Comparison of ENCODE assay signal across 14 cellular contexts in the genomic region with DNA sequence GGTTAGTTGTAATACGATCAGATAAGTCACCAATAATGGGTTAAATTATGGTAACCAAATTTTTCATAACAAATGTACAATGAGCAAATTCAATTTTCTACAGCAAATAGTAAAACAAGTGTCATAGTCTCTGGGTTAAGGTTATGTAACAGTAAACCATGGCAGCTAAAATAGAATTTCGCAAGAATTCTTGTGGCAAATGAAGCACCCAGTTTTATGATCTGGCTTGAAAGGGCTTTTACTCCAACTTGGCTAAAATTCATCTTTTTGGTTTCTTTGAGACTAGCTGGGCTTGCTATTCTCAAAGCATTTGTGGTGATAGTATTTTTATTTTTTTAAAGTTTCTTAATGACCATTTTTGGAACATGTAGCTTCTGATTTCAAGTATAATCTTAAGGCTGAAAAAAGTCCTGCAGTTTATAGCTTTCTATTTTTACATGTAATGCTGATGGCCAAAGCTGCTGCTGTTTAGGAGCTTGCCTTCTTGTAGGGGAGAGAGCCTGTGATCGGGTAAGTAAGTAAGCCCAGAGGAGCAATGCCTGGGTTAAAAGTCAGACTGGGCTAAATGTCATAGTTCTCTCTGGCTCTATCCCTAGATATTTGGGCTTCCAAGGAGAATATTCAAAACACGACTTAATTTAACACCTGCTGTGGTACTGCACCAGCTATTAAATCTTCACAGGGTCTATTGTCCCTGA. TPM values are rescaled to one million over a fixed set of nuclear protein-coding genes. Genes with fewer than 3 reads are reported as not detected.
A peak's percentile ranks its signal among the peaks of the same experiment; 100 is the strongest.
DNase-seq lines count a peak whose midpoint lies in the region; ATAC-seq and TF ChIP-seq lines count a peak whose summit lies in the region.
"Had no signal": no experiment of that assay in that cellular context is flagged by ENCODE, and none has a peak within 500 bp of the region (broad histone marks: within the 10 kb centered on the region; RNA-seq: fewer than 3 reads in every experiment).

No MANE protein-coding gene starts in this region.

- TF ChIP-seq POLR2A in IMR-90 (IDR thresholded peaks at IDR 0.05; ENCODE audit: low read depth, low read length) = no peak

- H3K36me3 ChIP-seq in IMR-90 (ENCODE audit: control insufficient read depth, insufficient read depth, low read length) (no peaks in the 10 kb centered on the region), muscle layer of colon (ENCODE audit: insufficient read depth, low read length) (no peaks in the 10 kb centered on the region)
- H3K36me3 ChIP-seq: MG63 had no signal

- WGBS in IMR-90 (ENCODE audit: extremely low coverage in 2 of 2, insufficient read length in 1 of 2), 2 experiments = no CpG with 5 or more reads among the region's 4 CpGs

- no peak overlapping the region for H2AK5ac ChIP-seq in IMR-90 (ENCODE audit: low read depth, low read length)

- H3K27ac ChIP-seq in IMR-90 (ENCODE audit: insufficient read depth, low read length) (no peak overlapping the region), caudate nucleus (ENCODE audit: low read depth, low read length) (peak overlapping the region; percentile 39), muscle layer of colon (ENCODE audit: low read depth, low read length) (peak overlapping the region; percentile 27)
- H3K27ac ChIP-seq: hepatocyte had no signal

- no peak overlapping the region for H3K18ac ChIP-seq in IMR-90 (ENCODE audit: low read depth, low read length)

- H3K79me1 ChIP-seq in IMR-90 (ENCODE audit: low read depth in 1 of 2, low read length in 2 of 2) = no peaks in the 10 kb centered on the region

- ATAC-seq in IMR-90 (ENCODE audit: low read depth) (no peak), GM21360 (IDR thresholded peaks at IDR 0.05; ENCODE audit: unreplicated experiment) (no peak)

- no peak overlapping the region for H3K56ac ChIP-seq in IMR-90 (ENCODE audit: extremely low read depth, insufficient read depth, low read length)

- no peak overlapping the region for H2BK120ac ChIP-seq in IMR-90 (ENCODE audit: low read depth, low read length)

- intact Hi-C loops in IMR-90 (cut with micrococcal nuclease) = no loop called here
- intact Hi-C loops in activated CD4-positive, alpha-beta memory T cell treated with anti-CD3 and anti-CD28 coated beads for 36 hours (cut with micrococcal nuclease) = loop anchor here (5.0 kb wide), 1 partner anchor 405 kb away; no protein-coding TSS in a partner anchor

- no peak overlapping the region for H2BK20ac ChIP-seq in IMR-90 (ENCODE audit: low read depth, low read length)

- peaks cover 9% of the 10 kb centered on the region for H3K9me3 Mint-ChIP-seq in activated CD4-positive, alpha-beta memory T cell treated with anti-CD3 and anti-CD28 coated beads for 36 hours

- dilution Hi-C loops in IMR-90 (cut with HindIII; ENCODE audit: low sequenced_read_pairs, unreplicated experiment) = no loop called here

- no peaks in the 10 kb centered on the region for H4K20me1 ChIP-seq in IMR-90 (ENCODE audit: insufficient read depth, low read length)

- H2AK9ac ChIP-seq in IMR-90 (replicated peaks; ENCODE audit: low read depth, low read length, poor library complexity) = no peak overlapping the region

- no peak overlapping the region for H3K4ac ChIP-seq in IMR-90 (ENCODE audit: low read depth, low read length)

- POLR2A ChIA-PET in IMR-90 (lab: Charles Lee; ENCODE audit: unreplicated experiment) = no interaction called here
- POLR2A ChIA-PET in activated CD4-positive, alpha-beta memory T cell treated with anti-CD3 and anti-CD28 coated beads for 36 hours (lab: Charles Lee) = no interaction called here

- no peak overlapping the region for H3K9ac ChIP-seq in IMR-90 (ENCODE audit: low read depth, low read length)
- no peak overlapping the region for H3K9ac ChIP-seq in muscle layer of colon (ENCODE audit: low read length)

- no peak overlapping the region for H3K14ac ChIP-seq in IMR-90 (replicated peaks; ENCODE audit: low read depth, low read length)

- no peak overlapping the region for H3K27ac Mint-ChIP-seq in activated CD4-positive, alpha-beta memory T cell treated with anti-CD3 and anti-CD28 coated beads for 36 hours
- H3K27ac Mint-ChIP-seq: activated naive CD4-positive, alpha-beta T cell treated with anti-CD3 and anti-CD28 coated beads, Interleukin-2, amount 50 U/mL, for 24 hours had no signal

- no TSS peak for BruUV-seq in IMR-90 (replicated peaks; lab: Mats Ljungman, UMichigan)

- no peaks in the 10 kb centered on the region for H3K4me1 ChIP-seq in IMR-90 (ENCODE audit: control insufficient read depth, insufficient read depth, low read length)
- peaks cover 21% of the 10 kb centered on the region for H3K4me1 ChIP-seq in muscle layer of colon (ENCODE audit: insufficient read depth, low read length)

- CTCF ChIA-PET in IMR-90 (lab: Yijun Ruan, JAX) = interaction anchor here (0.6 to 2.3 kb wide), 8 partner anchors 9 to 412 kb away, joined by 3 to 9 read pairs (median 4); no protein-coding TSS in a partner anchor
- CTCF ChIA-PET in activated CD4-positive, alpha-beta memory T cell treated with anti-CD3 and anti-CD28 coated beads for 36 hours (lab: Charles Lee) = interaction anchor here (0.7 to 5.1 kb wide), 20 partner anchors 8 to 569 kb away, joined by 3 to 53 read pairs (median 3); no protein-coding TSS in a partner anchor

- H3K4me3 ChIP-seq in IMR-90 (ENCODE audit: insufficient read depth, low read depth, low read length) (no peak overlapping the region), muscle layer of colon (ENCODE audit: low read depth in 1 of 2, low read length in 2 of 2) (no peak overlapping the region)
- H3K4me3 ChIP-seq: hepatocyte, MG63 had no signal

- H4K5ac ChIP-seq in IMR-90 (ENCODE audit: low read depth, low read length) = no peak overlapping the region

- H3K27me3 ChIP-seq in IMR-90 (ENCODE audit: control insufficient read depth, insufficient read depth, low read length) (peaks cover 9% of the 10 kb centered on the region), muscle layer of colon (ENCODE audit: control insufficient read depth in 1 of 2, insufficient read depth in 2 of 2, low read length in 2 of 2) (no peaks in the 10 kb centered on the region)
- H3K27me3 ChIP-seq: hepatocyte, MG63 had no signal

- H2BK15ac ChIP-seq in IMR-90 (ENCODE audit: low read depth, low read length) = no peak overlapping the region

- TF ChIP-seq RAD21 in IMR-90 (IDR thresholded peaks at IDR 0.05; ENCODE audit: low read length) = no peak

- H3K23ac ChIP-seq in IMR-90 (ENCODE audit: low read depth, low read length) = no peak overlapping the region

- no peak overlapping the region for H4K8ac ChIP-seq in IMR-90 (ENCODE audit: low read depth in 2 of 2, low read length in 2 of 2)

- peak; percentile 52 for DNase-seq in AG08395 (ENCODE audit: low spot score)
- no peak for DNase-seq in IMR-90
- no peak for DNase-seq in caudate nucleus (lab: John Stamatoyannopoulos, UW)
- no peak for DNase-seq in activated CD4-positive, alpha-beta memory T cell treated with anti-CD3 and anti-CD28 coated beads for 36 hours
- no peak for DNase-seq in NCI-H345 treated with DMSO at 0.1 percent for 48 hours (lab: John Stamatoyannopoulos, UW; ENCODE audit: unreplicated experiment)
- no peak for DNase-seq in stimulated activated CD4-positive, alpha-beta T cell treated with anti-CD3 and anti-CD28 coated beads, Interleukin-12 subunit alpha, Interleukin-12 subunit beta, amount 100 ng/mL, for 4 hours
- DNase-seq: MG63; NK-92 treated with Interleukin-12 subunit alpha and Interleukin-12 subunit beta, amount 100 ng/mL, for 24 hours had no signal

- H2AFZ ChIP-seq in IMR-90 (replicated peaks; ENCODE audit: low read length, poor library complexity) = peak overlapping the region; percentile 5
- H2AFZ ChIP-seq: hepatocyte had no signal

- no peak overlapping the region for H4K91ac ChIP-seq in IMR-90 (ENCODE audit: insufficient read depth, low read depth, low read length)

- H2BK5ac ChIP-seq in IMR-90 (ENCODE audit: low read depth, low read length, poor library complexity, severe bottlenecking) = no peak overlapping the region

- no peak for TF ChIP-seq CTCF in IMR-90 (conservative IDR thresholded peaks at IDR 0.05; ENCODE audit: low read depth, low read length)

- peaks cover 3% of the 10 kb centered on the region for H3K4me1 Mint-ChIP-seq in activated CD4-positive, alpha-beta memory T cell treated with anti-CD3 and anti-CD28 coated beads for 36 hours (ENCODE audit: low read depth)
- H3K4me1 Mint-ChIP-seq: activated naive CD4-positive, alpha-beta T cell treated with anti-CD3 and anti-CD28 coated beads, Interleukin-2, amount 50 U/mL, for 24 hours; neural crest cell had no signal

- H3K9me3 ChIP-seq in IMR-90 (ENCODE audit: control insufficient read depth, insufficient read depth, low read length) (peaks cover 8% of the 10 kb centered on the region), muscle layer of colon (ENCODE audit: low read length) (no peaks in the 10 kb centered on the region)
- H3K9me3 ChIP-seq: MG63 had no signal

- H3K9me1 ChIP-seq in IMR-90 (ENCODE audit: insufficient read depth, low read length) = no peaks in the 10 kb centered on the region

- no peak overlapping the region for H3K4me3 Mint-ChIP-seq in activated CD4-positive, alpha-beta memory T cell treated with anti-CD3 and anti-CD28 coated beads for 36 hours
- H3K4me3 Mint-ChIP-seq: activated naive CD4-positive, alpha-beta T cell treated with anti-CD3 and anti-CD28 coated beads, Interleukin-2, amount 50 U/mL, for 24 hours; neural crest cell; WTC11 had no signal

- peaks cover 3% of the 10 kb centered on the region for H3K36me3 Mint-ChIP-seq in activated CD4-positive, alpha-beta memory T cell treated with anti-CD3 and anti-CD28 coated beads for 36 hours

- H3K27me3 Mint-ChIP-seq in activated CD4-positive, alpha-beta memory T cell treated with anti-CD3 and anti-CD28 coated beads for 36 hours = peaks cover 9% of the 10 kb centered on the region
- H3K27me3 Mint-ChIP-seq: activated naive CD4-positive, alpha-beta T cell treated with anti-CD3 and anti-CD28 coated beads, Interleukin-2, amount 50 U/mL, for 24 hours had no signal

- H3K4me2 ChIP-seq in IMR-90 (ENCODE audit: low read depth, low read length) = no peak overlapping the region
- H3K4me2 ChIP-seq: hepatocyte had no signal

- in situ Hi-C loops in IMR-90 (cut with MboI; ENCODE audit: low sequenced_read_pairs) = no loop called here

TF ChIP-seq in IMR-90, 13 proteins besides CTCF, POLR2A, EP300 and RAD21:
- peak; percentile 81 for TF ChIP-seq CEBPB (IDR thresholded peaks at IDR 0.05; ENCODE audit: low read depth, low read length)
- TF ChIP-seq, protein P1, sequence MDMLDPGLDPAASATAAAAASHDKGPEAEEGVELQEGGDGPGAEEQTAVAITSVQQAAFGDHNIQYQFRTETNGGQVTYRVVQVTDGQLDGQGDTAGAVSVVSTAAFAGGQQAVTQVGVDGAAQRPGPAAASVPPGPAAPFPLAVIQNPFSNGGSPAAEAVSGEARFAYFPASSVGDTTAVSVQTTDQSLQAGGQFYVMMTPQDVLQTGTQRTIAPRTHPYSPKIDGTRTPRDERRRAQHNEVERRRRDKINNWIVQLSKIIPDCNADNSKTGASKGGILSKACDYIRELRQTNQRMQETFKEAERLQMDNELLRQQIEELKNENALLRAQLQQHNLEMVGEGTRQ (IDR thresholded peaks at IDR 0.05; ENCODE audit: low read depth, low read length) = no peak

RNA-seq across cellular contexts. Expression of a gene that starts 55.5 kb away (rescaled TPM):
- total RNA-seq in IMR-90 (2012; rRNA removed) = 19.0 and 35.6 TPM in 2 replicates
- 33.0 and 45.0 TPM in 2 replicates for polyA plus RNA-seq in IMR-90 (2012; rRNA removed)
- 9.6 and 15.2 TPM in 2 replicates for polyA plus RNA-seq in IMR-90 (2012; cell fraction: cytosol; rRNA removed)
- 1.5 and 12.0 TPM in 2 replicates for polyA plus RNA-seq in IMR-90 (2012; cell fraction: nucleus; rRNA removed; ENCODE audit: low replicate concordance)
- total RNA-seq in activated CD4-positive, alpha-beta memory T cell treated with anti-CD3 and anti-CD28 coated beads for 36 hours = 10 to 100 TPM; 27.4 to 29.1 TPM
